Comparison of ENCODE assay signal across 8 cellular contexts in genomic region chr20:63968928-63969760, GRCh38. TPM values are rescaled to one million over a fixed set of nuclear protein-coding genes. Genes with fewer than 3 reads are reported as not detected.
DNase-seq lines count a peak whose midpoint lies in the region; ATAC-seq, FAIRE-seq and TF ChIP-seq lines count a peak whose summit lies in the region.

No MANE protein-coding gene starts in this region.

- H3K36me3 ChIP-seq in MG63 = peaks cover 32% of the 10 kb centered on the region
- H3K36me3 ChIP-seq in astrocyte (ENCODE audit: insufficient read depth, low read length) = peaks cover 4% of the 10 kb centered on the region

- H3K4me2 ChIP-seq in astrocyte (ENCODE audit: low read length) = peak overlapping the region; percentile 95

- H3K79me2 ChIP-seq in astrocyte (ENCODE audit: insufficient read depth, low read length) = peaks cover 24% of the 10 kb centered on the region

- H3K9me3 Mint-ChIP-seq in astrocyte (ENCODE audit: unreplicated experiment) (no peaks in the 10 kb centered on the region), immature natural killer cell (no peaks in the 10 kb centered on the region)

- peaks cover 5% of the 10 kb centered on the region for H3K4me1 Mint-ChIP-seq in astrocyte (ENCODE audit: low read depth, unreplicated experiment)
- peaks cover 21 to 23% of the 10 kb centered on the region in 2 donors for H3K4me1 Mint-ChIP-seq in immature natural killer cell

- DNase-seq in COLO668 (lab: John Stamatoyannopoulos, UW; ENCODE audit: unreplicated experiment) (peak; percentile 54), MG63 (no peak), astrocyte (ENCODE audit: low read depth) (no peak), immature natural killer cell (peak; percentile 38 to 48 (median 38)), hippocampal formation (lab: John Stamatoyannopoulos, UW) (no peak), A172 (ENCODE audit: low spot score) (no peak)
- peak; percentile 40 for DNase-seq in stimulated activated CD4-positive, alpha-beta T cell treated with anti-CD3 and anti-CD28 coated beads, Interleukin-4, amount 100 ng/mL, for 24 hours

- H3K4me1 ChIP-seq in astrocyte (ENCODE audit: insufficient read depth, low read length) = peaks cover 13% of the 10 kb centered on the region

- H3K27ac ChIP-seq in astrocyte (ENCODE audit: low read depth, low read length) = peak overlapping the region; percentile 33

- H3K27ac Mint-ChIP-seq in astrocyte (ENCODE audit: unreplicated experiment) = peak overlapping the region; percentile 88
- H3K27ac Mint-ChIP-seq in immature natural killer cell = peak overlapping the region in 3 of 6 donors; percentile 40 to 75 (median 62)

- H3K27me3 Mint-ChIP-seq in astrocyte (ENCODE audit: low read depth, unreplicated experiment) (no peaks in the 10 kb centered on the region), immature natural killer cell (ENCODE audit: low read depth in 3 of 3) (peaks cover 3 to 6% (median 6%) of the 10 kb centered on the region in 3 donors)

- no peak for FAIRE-seq in astrocyte (lab: Jason Lieb, UNC)

- H3K9me3 ChIP-seq in MG63 (no peaks in the 10 kb centered on the region), astrocyte (ENCODE audit: insufficient read depth, low read depth, low read length) (peaks cover 30% of the 10 kb centered on the region)

- H3K36me3 Mint-ChIP-seq in astrocyte (ENCODE audit: low read depth, unreplicated experiment) (no peaks in the 10 kb centered on the region), immature natural killer cell (peaks cover 0 to 7% (median 0%) of the 10 kb centered on the region in 3 donors)

- H3K4me3 ChIP-seq in MG63 (peak overlapping the region; percentile 71), astrocyte (ENCODE audit: insufficient read depth, low read depth, low read length) (peak overlapping the region; percentile 67)

- peak overlapping the region; percentile 47 for H2AFZ ChIP-seq in astrocyte (ENCODE audit: low read depth, low read length)

- H3K27me3 ChIP-seq in MG63 = no peaks in the 10 kb centered on the region
- H3K27me3 ChIP-seq in astrocyte (ENCODE audit: insufficient read depth, low read length) = no peaks in the 10 kb centered on the region

- ATAC-seq in GM18520 (IDR thresholded peaks at IDR 0.05; ENCODE audit: unreplicated experiment) = no peak

- H3K4me3 Mint-ChIP-seq in astrocyte (ENCODE audit: unreplicated experiment) (peak overlapping the region; percentile 86), immature natural killer cell (peak overlapping the region; percentile 75 to 87 (median 80))

- no peaks in the 10 kb centered on the region for H4K20me1 ChIP-seq in astrocyte (ENCODE audit: insufficient read depth, low read length)

- TF ChIP-seq CTCF in astrocyte (IDR thresholded peaks at IDR 0.05; ENCODE audit: insufficient read depth, low read depth, low read length) = no peak

- H3K9ac ChIP-seq in astrocyte (ENCODE audit: low read length) = peak overlapping the region; percentile 86

RNA-seq across cellular contexts. Expression of gene ZNF512B, which starts 0.6 kb away (rescaled TPM):
- 14.4 and 20.8 TPM in 2 replicates for total RNA-seq in MG63 (2014; rRNA removed; shearing (Covaris generic); ENCODE audit: low replicate concordance)
- total RNA-seq in astrocyte = 27.5 and 27.7 TPM in 2 replicates
- under 1 TPM in 2 of 3 donors, not detected in 1; 0.36 to 0.63 TPM for polyA plus RNA-seq in immature natural killer cell
- 16.8 and 17.0 TPM in 2 replicates for total RNA-seq in A172 (2014; rRNA removed; shearing (Covaris generic))

RNA-seq across cellular contexts. Expression of gene SAMD10, which starts 10.3 kb away (rescaled TPM):
- 0.07 and 3.9 TPM in 2 replicates for total RNA-seq in MG63 (2014; rRNA removed; shearing (Covaris generic); ENCODE audit: low replicate concordance)
- total RNA-seq in astrocyte = 2.7 and 4.3 TPM in 2 replicates
- 10 to 100 TPM in 1 of 3 donors, 1 to 10 TPM in 2; 6.5 to 13.2 (median 8.5) TPM for polyA plus RNA-seq in immature natural killer cell
- 0.77 TPM in 1 of 2 replicates, not detected in the other for total RNA-seq in A172 (2014; rRNA removed; shearing (Covaris generic))

RNA-seq across cellular contexts. Expression of gene PRPF6, which starts 11.8 kb away (rescaled TPM):
- total RNA-seq in MG63 (2014; rRNA removed; shearing (Covaris generic); ENCODE audit: low replicate concordance) = 96.5 and 126 TPM in 2 replicates
- 52.3 and 52.6 TPM in 2 replicates for total RNA-seq in astrocyte
- 10 to 100 TPM; 52.6 to 94.4 (median 63.1) TPM for polyA plus RNA-seq in immature natural killer cell
- 74.2 and 74.7 TPM in 2 replicates for total RNA-seq in A172 (2014; rRNA removed; shearing (Covaris generic))

RNA-seq across cellular contexts. Expression of gene UCKL1, which starts 12.9 kb away (rescaled TPM):
- total RNA-seq in MG63 (2014; rRNA removed; shearing (Covaris generic); ENCODE audit: low replicate concordance) = 17.1 and 35.9 TPM in 2 replicates
- total RNA-seq in astrocyte = 33.0 and 33.4 TPM in 2 replicates
- 10 to 100 TPM; 19.3 to 35.5 (median 30.8) TPM for polyA plus RNA-seq in immature natural killer cell
- total RNA-seq in A172 (2014; rRNA removed; shearing (Covaris generic)) = 27.2 and 27.6 TPM in 2 replicates

Comparison
In these comparisons a context has a peak if more than half of its experiments do, and no peak if none do; other contexts are left out.
1. DNase-seq: peak in COLO668 (single experiment), immature natural killer cell (3 of 3) and stimulated activated CD4-positive, alpha-beta T cell treated with anti-CD3 and anti-CD28 coated beads, Interleukin-4, amount 100 ng/mL, for 24 hours (single experiment); none in MG63 (single experiment), astrocyte (single experiment), hippocampal formation (0 of 2) and A172 (single experiment).